In genomic region chr11:104876324-104876723, GRCh38 we compare ENCODE assay signal across 17 cellular contexts. TPM values are rescaled to one million over a fixed set of nuclear protein-coding genes. Genes with fewer than 3 reads are reported as not detected.
DNase-seq lines count a peak whose midpoint lies in the region; ATAC-seq and TF ChIP-seq lines count a peak whose summit lies in the region.
"Had no signal": no experiment of that assay in that cellular context is flagged by ENCODE, and none has a peak within 500 bp of the region (broad histone marks: within the 10 kb centered on the region; RNA-seq: fewer than 3 reads in every experiment).

No MANE protein-coding gene starts in this region.

- H2AFZ ChIP-seq in MM.1S (ENCODE audit: low read length) = peak overlapping the region; percentile 50; the same call in 1 of the 2 replicates

- H3K79me2 ChIP-seq in MM.1S (ENCODE audit: low read length) = no peaks in the 10 kb centered on the region

- no peaks in the 10 kb centered on the region for H4K20me1 ChIP-seq in MM.1S (ENCODE audit: insufficient read depth, low read length)

- no peaks in the 10 kb centered on the region for H3K9me2 ChIP-seq in MM.1S (replicated peaks; ENCODE audit: insufficient read depth, low read length)

- peaks cover 42% of the 10 kb centered on the region for H3K4me1 Mint-ChIP-seq in activated T-cell treated with anti-CD3 and anti-CD28 coated beads, Interleukin-2, amount 50 U/mL, for 24 hours (ENCODE audit: low read depth)
- H3K4me1 Mint-ChIP-seq in activated naive CD8-positive, alpha-beta T cell treated with anti-CD3 and anti-CD28 coated beads, Interleukin-2, amount 10 ng/mL, durations not matched to agents 7 days and 5 days = peaks cover 31% of the 10 kb centered on the region
- peaks cover 31 to 36% of the 10 kb centered on the region in 2 donors for H3K4me1 Mint-ChIP-seq in natural killer cell treated with Interleukin-12 subunit alpha and Interleukin-12 subunit beta and Interleukin-15 and Interleukin-18, amount 100 ng/mL, for 72 hours (ENCODE audit: low read depth in 2 of 2)

- POLR2A ChIA-PET in activated naive CD8-positive, alpha-beta T cell treated with anti-CD3 and anti-CD28 coated beads, Interleukin-2, amount 10 ng/mL, durations not matched to agents 7 days and 5 days (lab: Charles Lee) = interaction anchor here (0.6 kb wide), 1 partner anchor 41 kb away, joined by 3 read pairs; no protein-coding TSS in a partner anchor

- no peak for TF ChIP-seq CTCF in MM.1S (IDR thresholded peaks at IDR 0.05; ENCODE audit: low read length)

- H3F3A ChIP-seq in MM.1S (ENCODE audit: insufficient read depth, low read length) = peaks cover 17% of the 10 kb centered on the region

- peak overlapping the region; percentile 83 for H3K27ac Mint-ChIP-seq in activated T-cell treated with anti-CD3 and anti-CD28 coated beads, Interleukin-2, amount 50 U/mL, for 24 hours
- peak overlapping the region; percentile 94 for H3K27ac Mint-ChIP-seq in activated naive CD8-positive, alpha-beta T cell treated with anti-CD3 and anti-CD28 coated beads, Interleukin-2, amount 10 ng/mL, durations not matched to agents 7 days and 5 days
- H3K27ac Mint-ChIP-seq in natural killer cell treated with Interleukin-12 subunit alpha and Interleukin-12 subunit beta and Interleukin-15 and Interleukin-18, amount 100 ng/mL, for 72 hours = peak overlapping the region; percentile 79 to 97

- H3K27me3 Mint-ChIP-seq in activated T-cell treated with anti-CD3 and anti-CD28 coated beads, Interleukin-2, amount 50 U/mL, for 24 hours = no peaks in the 10 kb centered on the region
- no peaks in the 10 kb centered on the region for H3K27me3 Mint-ChIP-seq in activated naive CD8-positive, alpha-beta T cell treated with anti-CD3 and anti-CD28 coated beads, Interleukin-2, amount 10 ng/mL, durations not matched to agents 7 days and 5 days
- no peaks in the 10 kb centered on the region for H3K27me3 Mint-ChIP-seq in natural killer cell treated with Interleukin-12 subunit alpha and Interleukin-12 subunit beta and Interleukin-15 and Interleukin-18, amount 100 ng/mL, for 72 hours

- peak overlapping the region; percentile 74; the same call in 1 of the 2 replicates for H3K27ac ChIP-seq in MM.1S (ENCODE audit: low read length)
- H3K27ac ChIP-seq: esophagus squamous epithelium, pancreas had no signal

- no peak overlapping the region for H3K9ac ChIP-seq in MM.1S (ENCODE audit: low read length)

- no peaks in the 10 kb centered on the region for H3K36me3 Mint-ChIP-seq in activated T-cell treated with anti-CD3 and anti-CD28 coated beads, Interleukin-2, amount 50 U/mL, for 24 hours (ENCODE audit: low read depth)
- H3K36me3 Mint-ChIP-seq in activated naive CD8-positive, alpha-beta T cell treated with anti-CD3 and anti-CD28 coated beads, Interleukin-2, amount 10 ng/mL, durations not matched to agents 7 days and 5 days = peaks cover 41% of the 10 kb centered on the region
- H3K36me3 Mint-ChIP-seq in natural killer cell treated with Interleukin-12 subunit alpha and Interleukin-12 subunit beta and Interleukin-15 and Interleukin-18, amount 100 ng/mL, for 72 hours = peaks cover 10% of the 10 kb centered on the region

- H3K9me3 ChIP-seq in MM.1S (replicated peaks; ENCODE audit: insufficient read depth, low read length) = no peaks in the 10 kb centered on the region
- H3K9me3 ChIP-seq: esophagus squamous epithelium, pancreas had no signal

- DNase-seq in activated T-cell treated with anti-CD3 and anti-CD28 coated beads, Interleukin-2, amount 50 U/mL, for 24 hours = no peak
- no peak for DNase-seq in activated T-cell treated with anti-CD3 and anti-CD28 coated beads for 4 hours
- no peak for DNase-seq in MM.1S
- no peak for DNase-seq in activated naive CD8-positive, alpha-beta T cell treated with anti-CD3 and anti-CD28 coated beads, Interleukin-2, amount 10 ng/mL, durations not matched to agents 7 days and 5 days
- no peak for DNase-seq in natural killer cell treated with Interleukin-12 subunit alpha and Interleukin-12 subunit beta and Interleukin-15 and Interleukin-18, amount 100 ng/mL, for 72 hours (ENCODE audit: low spot score)
- no peak for DNase-seq in NCI-H524 treated with DMSO at 0.1 percent for 48 hours (lab: John Stamatoyannopoulos, UW)
- DNase-seq in HPDE6-E6E7 (ENCODE audit: extremely low spot score) = no peak
- DNase-seq in SK-N-DZ (ENCODE audit: low spot score) = no peak
- DNase-seq: Calu3; esophagus squamous epithelium; NCI-H1436 treated with DMSO at 0.1 percent for 48 hours; NCI-H82; pancreas; stimulated activated CD4-positive, alpha-beta T cell treated with anti-CD3 and anti-CD28 coated beads, Interleukin-1b, Interleukin-23, amount 100 ng/mL, for 48 hours had no signal

- no peaks in the 10 kb centered on the region for H3K27me3 ChIP-seq in MM.1S (replicated peaks; ENCODE audit: insufficient read depth, low read length)
- H3K27me3 ChIP-seq: esophagus squamous epithelium, pancreas had no signal

- H3K36me3 ChIP-seq in MM.1S (replicated peaks; ENCODE audit: insufficient read depth, low read length) = no peaks in the 10 kb centered on the region
- H3K36me3 ChIP-seq: esophagus squamous epithelium, pancreas had no signal

- peak overlapping the region; percentile 12 for H3K4me3 Mint-ChIP-seq in activated T-cell treated with anti-CD3 and anti-CD28 coated beads, Interleukin-2, amount 50 U/mL, for 24 hours
- peak overlapping the region; percentile 75 for H3K4me3 Mint-ChIP-seq in activated naive CD8-positive, alpha-beta T cell treated with anti-CD3 and anti-CD28 coated beads, Interleukin-2, amount 10 ng/mL, durations not matched to agents 7 days and 5 days
- H3K4me3 Mint-ChIP-seq in natural killer cell treated with Interleukin-12 subunit alpha and Interleukin-12 subunit beta and Interleukin-15 and Interleukin-18, amount 100 ng/mL, for 72 hours = peak overlapping the region; percentile 67

- H3K9me3 Mint-ChIP-seq in activated T-cell treated with anti-CD3 and anti-CD28 coated beads, Interleukin-2, amount 50 U/mL, for 24 hours = peaks cover 2% of the 10 kb centered on the region
- H3K9me3 Mint-ChIP-seq in activated naive CD8-positive, alpha-beta T cell treated with anti-CD3 and anti-CD28 coated beads, Interleukin-2, amount 10 ng/mL, durations not matched to agents 7 days and 5 days = peaks cover 9% of the 10 kb centered on the region
- H3K9me3 Mint-ChIP-seq in natural killer cell treated with Interleukin-12 subunit alpha and Interleukin-12 subunit beta and Interleukin-15 and Interleukin-18, amount 100 ng/mL, for 72 hours = peaks cover 3% of the 10 kb centered on the region

- no peak overlapping the region for H3K4me3 ChIP-seq in MM.1S (ENCODE audit: low read length)
- H3K4me3 ChIP-seq: esophagus squamous epithelium, pancreas had no signal

- ATAC-seq in activated naive CD8-positive, alpha-beta T cell treated with anti-CD3 and anti-CD28 coated beads, Interleukin-2, amount 10 ng/mL, durations not matched to agents 7 days and 5 days (ENCODE audit: low read depth) = no peak
- no peak for ATAC-seq in natural killer cell treated with Interleukin-12 subunit alpha and Interleukin-12 subunit beta and Interleukin-15 and Interleukin-18, amount 100 ng/mL, for 72 hours
- ATAC-seq: pancreas, sciatic nerve, SK-N-SH treated with all-trans-retinoic acid at 6 μM for 48 hours had no signal

- peaks cover 34% of the 10 kb centered on the region for H3K4me1 ChIP-seq in MM.1S (ENCODE audit: low read length)
- H3K4me1 ChIP-seq: esophagus squamous epithelium, pancreas had no signal

- H3K4me2 ChIP-seq in MM.1S (ENCODE audit: low read depth, low read length) = peak overlapping the region; percentile 77

RNA-seq across cellular contexts. Expression of gene CASP12, which starts 21.9 kb away (rescaled TPM):
- total RNA-seq in activated naive CD8-positive, alpha-beta T cell treated with anti-CD3 and anti-CD28 coated beads, Interleukin-2, amount 10 ng/mL, durations not matched to agents 7 days and 5 days = not detected
- not detected for total RNA-seq in natural killer cell treated with Interleukin-12 subunit alpha and Interleukin-12 subunit beta and Interleukin-15 and Interleukin-18, amount 100 ng/mL, for 72 hours
- not detected in 2 replicates for polyA plus RNA-seq in SK-N-DZ (2014; cell fraction: cytosol; rRNA removed)
- not detected in 2 replicates for polyA plus RNA-seq in SK-N-DZ (2014; cell fraction: nucleus; rRNA removed)
- total RNA-seq: Calu3 had no signal
- polyA plus RNA-seq: liver had no signal

Comparison
In these comparisons a context has a peak if more than half of its experiments do, and no peak if none do; other contexts are left out.
1. H3K4me3 Mint-ChIP-seq: peak in every context shown above with its lines; median percentile 75 in activated naive CD8-positive, alpha-beta T cell treated with anti-CD3 and anti-CD28 coated beads, Interleukin-2, amount 10 ng/mL, durations not matched to agents 7 days and 5 days; 67 in natural killer cell treated with Interleukin-12 subunit alpha and Interleukin-12 subunit beta and Interleukin-15 and Interleukin-18, amount 100 ng/mL, for 72 hours; 12 in activated T-cell treated with anti-CD3 and anti-CD28 coated beads, Interleukin-2, amount 50 U/mL, for 24 hours.